In the genomic region with DNA sequence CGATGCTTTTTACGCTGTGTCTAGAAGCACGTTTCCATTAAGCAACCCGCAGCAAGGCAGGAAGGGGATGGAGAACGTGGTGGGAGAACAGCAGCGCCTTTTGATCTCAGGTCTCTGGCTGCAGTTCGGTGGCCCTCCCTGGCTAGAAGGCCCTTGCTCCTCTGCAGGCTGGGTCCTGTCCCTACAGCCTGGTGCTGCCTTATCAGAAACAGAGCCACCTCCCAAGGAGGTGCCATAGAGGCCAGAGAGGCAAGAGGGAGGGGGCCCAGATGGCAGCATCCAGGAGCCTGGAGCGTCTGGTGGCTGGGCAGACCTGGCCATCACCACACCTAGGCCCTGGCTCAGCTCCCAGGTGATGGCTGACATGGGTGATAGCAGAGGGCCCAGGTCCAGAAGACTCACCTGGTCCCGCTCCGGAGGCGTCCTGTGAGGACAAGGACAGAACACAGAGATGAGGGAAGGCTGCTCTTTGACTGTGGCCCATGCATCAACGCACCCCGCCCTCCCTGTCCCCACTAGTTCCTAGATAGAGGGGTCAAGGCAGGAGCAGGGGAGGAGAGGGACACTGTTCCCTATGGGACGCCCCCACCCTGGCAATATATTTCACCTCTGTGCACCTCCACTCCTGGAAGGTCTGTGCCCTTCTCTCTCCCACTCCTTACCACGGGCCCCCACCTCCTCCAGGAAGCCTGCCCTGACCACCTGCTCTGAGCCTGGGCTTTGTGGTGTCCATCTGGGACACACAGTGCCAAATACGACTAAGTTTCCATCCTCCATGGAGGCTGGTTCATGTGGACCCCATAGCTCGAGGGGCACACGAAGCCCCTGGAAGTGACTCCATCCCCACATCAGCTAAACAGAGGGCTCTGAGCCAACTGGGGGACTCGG, we compare ENCODE assay signal across 24 cellular contexts.
"Had no signal": no experiment of that assay in that cellular context is flagged by ENCODE, and none has a peak within 500 bp of the region (broad histone marks: within the 10 kb centered on the region; RNA-seq: fewer than 3 reads in every experiment).

No MANE protein-coding gene starts in this region.

- H3K4me1 ChIP-seq: breast epithelium, gastrocnemius medialis, parathyroid adenoma, stomach, suprapubic skin, tibial nerve had no signal

- H3K27ac Mint-ChIP-seq: activated naive CD4-positive, alpha-beta T cell treated with anti-CD3 and anti-CD28 coated beads, Interleukin-2, amount 50 U/mL, for 72 hours; activated T-cell treated with anti-CD3 and anti-CD28 coated beads, Interleukin-2, amount 50 U/mL, for 24 hours; activated T-helper 17 cell treated with anti-CD3 and anti-CD28 coated beads, Interleukin-2, amount 50 U/mL, for 72 hours; mesothelial cell of epicardium; natural killer cell treated with Interleukin-12 subunit alpha and Interleukin-12 subunit beta and Interleukin-15 and Interleukin-18, amount 100 ng/mL, for 72 hours; T-helper 1 cell treated with Interleukin-12 subunit alpha and Interleukin-12 subunit beta and Interleukin-4 antibody, amounts not matched to agents 30 μg/mL and 1 μg/mL, for 36 hours; WTC11 had no signal

- H3K9me3 Mint-ChIP-seq: activated naive CD4-positive, alpha-beta T cell treated with anti-CD3 and anti-CD28 coated beads, Interleukin-2, amount 50 U/mL, for 72 hours; activated T-cell treated with anti-CD3 and anti-CD28 coated beads, Interleukin-2, amount 50 U/mL, for 24 hours; activated T-helper 17 cell treated with anti-CD3 and anti-CD28 coated beads, Interleukin-2, amount 50 U/mL, for 72 hours; mesothelial cell of epicardium; natural killer cell treated with Interleukin-12 subunit alpha and Interleukin-12 subunit beta and Interleukin-15 and Interleukin-18, amount 100 ng/mL, for 72 hours; T-helper 1 cell treated with Interleukin-12 subunit alpha and Interleukin-12 subunit beta and Interleukin-4 antibody, amounts not matched to agents 30 μg/mL and 1 μg/mL, for 36 hours; WTC11 had no signal

- H3K36me3 Mint-ChIP-seq: natural killer cell treated with Interleukin-12 subunit alpha and Interleukin-12 subunit beta and Interleukin-15 and Interleukin-18, amount 100 ng/mL, for 72 hours had no signal

- H3K36me3 ChIP-seq: breast epithelium, gastrocnemius medialis had no signal

- H3K4me3 Mint-ChIP-seq: activated T-cell treated with anti-CD3 and anti-CD28 coated beads, Interleukin-2, amount 50 U/mL, for 24 hours; activated T-helper 17 cell treated with anti-CD3 and anti-CD28 coated beads, Interleukin-2, amount 50 U/mL, for 72 hours; mesothelial cell of epicardium; natural killer cell treated with Interleukin-12 subunit alpha and Interleukin-12 subunit beta and Interleukin-15 and Interleukin-18, amount 100 ng/mL, for 72 hours; T-helper 1 cell treated with Interleukin-12 subunit alpha and Interleukin-12 subunit beta and Interleukin-4 antibody, amounts not matched to agents 30 μg/mL and 1 μg/mL, for 36 hours; WTC11 had no signal

- H2AFZ ChIP-seq: parathyroid adenoma had no signal

- H3K27me3 Mint-ChIP-seq: activated T-cell treated with anti-CD3 and anti-CD28 coated beads, Interleukin-2, amount 50 U/mL, for 24 hours; activated T-helper 17 cell treated with anti-CD3 and anti-CD28 coated beads, Interleukin-2, amount 50 U/mL, for 72 hours; natural killer cell treated with Interleukin-12 subunit alpha and Interleukin-12 subunit beta and Interleukin-15 and Interleukin-18, amount 100 ng/mL, for 72 hours had no signal

- H3K9me3 ChIP-seq: gastrocnemius medialis, suprapubic skin had no signal

- H3K9ac ChIP-seq: parathyroid adenoma had no signal

- DNase-seq: activated CD4-positive, alpha-beta T cell treated with anti-CD3 and anti-CD28 coated beads, Interleukin-2, amount 50 U/mL, for 4 hours; activated CD8-positive, alpha-beta memory T cell treated with anti-CD3 and anti-CD28 coated beads for 24 hours; activated CD8-positive, alpha-beta memory T cell treated with anti-CD3 and anti-CD28 coated beads, Interleukin-2, amount 50 U/mL, for 4 hours; activated T-cell treated with anti-CD3 and anti-CD28 coated beads, Interleukin-2, amount 50 U/mL, for 24 hours; esophagus squamous epithelium; gastrocnemius medialis; islet precursor cell; nucleus accumbens; stimulated activated CD4-positive, alpha-beta T cell treated with anti-CD3 and anti-CD28 coated beads, Interleukin-4, amount 100 ng/mL, for 4 hours; stomach; T1000 had no signal

- H3K4me1 Mint-ChIP-seq: activated T-helper 17 cell treated with anti-CD3 and anti-CD28 coated beads, Interleukin-2, amount 50 U/mL, for 72 hours; WTC11 had no signal

- H3K79me2 ChIP-seq: parathyroid adenoma had no signal

- H3K4me3 ChIP-seq: breast epithelium, coronary artery, esophagus squamous epithelium, gastrocnemius medialis, heart right ventricle, stomach, suprapubic skin, tibial nerve had no signal

- H3K27me3 ChIP-seq: breast epithelium, esophagus squamous epithelium, gastrocnemius medialis, heart right ventricle, stomach, suprapubic skin, tibial nerve had no signal

- ATAC-seq: activated naive CD4-positive, alpha-beta T cell treated with anti-CD3 and anti-CD28 coated beads, Interleukin-2, amount 50 U/mL, for 72 hours; activated T-helper 17 cell treated with anti-CD3 and anti-CD28 coated beads, Interleukin-2, amount 50 U/mL, for 72 hours; gastrocnemius medialis; heart right ventricle; natural killer cell treated with Interleukin-12 subunit alpha and Interleukin-12 subunit beta and Interleukin-15 and Interleukin-18, amount 100 ng/mL, for 72 hours; WTC11 had no signal

- H3K27ac ChIP-seq: breast epithelium, coronary artery, esophagus squamous epithelium, gastrocnemius medialis, heart right ventricle, parathyroid adenoma, stomach, suprapubic skin, tibial nerve had no signal

- FAIRE-seq: urothelium cell line had no signal
